2 cellular contexts compared by ENCODE assay signal in the genomic region with DNA sequence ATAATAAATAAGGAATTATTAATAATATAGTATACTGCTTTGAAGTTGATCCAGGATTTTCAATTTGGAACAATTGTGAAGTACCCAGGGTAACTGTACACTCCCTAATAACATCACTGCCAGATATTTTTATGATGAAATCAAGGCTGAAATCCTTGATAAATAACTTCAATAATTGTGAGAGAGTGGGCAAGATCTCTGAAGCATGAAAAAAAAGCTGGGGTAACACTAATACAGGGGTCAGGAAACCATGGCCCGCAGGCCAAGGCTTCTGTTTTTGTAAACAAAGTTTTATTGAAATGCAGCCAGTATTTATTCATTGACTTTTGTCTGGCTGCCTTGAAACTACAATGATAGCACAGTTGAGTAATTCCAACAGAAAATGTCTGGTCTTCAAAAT.
TF ChIP-seq lines count a peak whose summit lies in the region.

No MANE protein-coding gene starts in this region.

TF ChIP-seq in liver, 16 proteins besides CTCF, POLR2A, EP300 and RAD21 (continued from another document):
- TF ChIP-seq, protein P1, sequence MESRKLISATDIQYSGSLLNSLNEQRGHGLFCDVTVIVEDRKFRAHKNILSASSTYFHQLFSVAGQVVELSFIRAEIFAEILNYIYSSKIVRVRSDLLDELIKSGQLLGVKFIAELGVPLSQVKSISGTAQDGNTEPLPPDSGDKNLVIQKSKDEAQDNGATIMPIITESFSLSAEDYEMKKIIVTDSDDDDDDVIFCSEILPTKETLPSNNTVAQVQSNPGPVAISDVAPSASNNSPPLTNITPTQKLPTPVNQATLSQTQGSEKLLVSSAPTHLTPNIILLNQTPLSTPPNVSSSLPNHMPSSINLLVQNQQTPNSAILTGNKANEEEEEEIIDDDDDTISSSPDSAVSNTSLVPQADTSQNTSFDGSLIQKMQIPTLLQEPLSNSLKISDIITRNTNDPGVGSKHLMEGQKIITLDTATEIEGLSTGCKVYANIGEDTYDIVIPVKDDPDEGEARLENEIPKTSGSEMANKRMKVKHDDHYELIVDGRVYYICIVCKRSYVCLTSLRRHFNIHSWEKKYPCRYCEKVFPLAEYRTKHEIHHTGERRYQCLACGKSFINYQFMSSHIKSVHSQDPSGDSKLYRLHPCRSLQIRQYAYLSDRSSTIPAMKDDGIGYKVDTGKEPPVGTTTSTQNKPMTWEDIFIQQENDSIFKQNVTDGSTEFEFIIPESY (IDR thresholded peaks at IDR 0.05) = peak; percentile 16
- TF ChIP-seq NR2F2 (IDR thresholded peaks at IDR 0.05) = peak; percentile 61
- peak; percentile 22 to 68 for TF ChIP-seq RXRA (IDR thresholded peaks at IDR 0.05)
- no peak for TF ChIP-seq GABPA (IDR thresholded peaks at IDR 0.05 in 1 of 2, conservative IDR thresholded peaks at IDR 0.05 in 1 of 2)
- TF ChIP-seq YY1 (IDR thresholded peaks at IDR 0.05) = no peak
- no peak for TF ChIP-seq TAF1 (conservative IDR thresholded peaks at IDR 0.05)
- TF ChIP-seq, protein P2, sequence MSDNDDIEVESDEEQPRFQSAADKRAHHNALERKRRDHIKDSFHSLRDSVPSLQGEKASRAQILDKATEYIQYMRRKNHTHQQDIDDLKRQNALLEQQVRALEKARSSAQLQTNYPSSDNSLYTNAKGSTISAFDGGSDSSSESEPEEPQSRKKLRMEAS (IDR thresholded peaks at IDR 0.05) = no peak
- TF ChIP-seq, protein P3, sequence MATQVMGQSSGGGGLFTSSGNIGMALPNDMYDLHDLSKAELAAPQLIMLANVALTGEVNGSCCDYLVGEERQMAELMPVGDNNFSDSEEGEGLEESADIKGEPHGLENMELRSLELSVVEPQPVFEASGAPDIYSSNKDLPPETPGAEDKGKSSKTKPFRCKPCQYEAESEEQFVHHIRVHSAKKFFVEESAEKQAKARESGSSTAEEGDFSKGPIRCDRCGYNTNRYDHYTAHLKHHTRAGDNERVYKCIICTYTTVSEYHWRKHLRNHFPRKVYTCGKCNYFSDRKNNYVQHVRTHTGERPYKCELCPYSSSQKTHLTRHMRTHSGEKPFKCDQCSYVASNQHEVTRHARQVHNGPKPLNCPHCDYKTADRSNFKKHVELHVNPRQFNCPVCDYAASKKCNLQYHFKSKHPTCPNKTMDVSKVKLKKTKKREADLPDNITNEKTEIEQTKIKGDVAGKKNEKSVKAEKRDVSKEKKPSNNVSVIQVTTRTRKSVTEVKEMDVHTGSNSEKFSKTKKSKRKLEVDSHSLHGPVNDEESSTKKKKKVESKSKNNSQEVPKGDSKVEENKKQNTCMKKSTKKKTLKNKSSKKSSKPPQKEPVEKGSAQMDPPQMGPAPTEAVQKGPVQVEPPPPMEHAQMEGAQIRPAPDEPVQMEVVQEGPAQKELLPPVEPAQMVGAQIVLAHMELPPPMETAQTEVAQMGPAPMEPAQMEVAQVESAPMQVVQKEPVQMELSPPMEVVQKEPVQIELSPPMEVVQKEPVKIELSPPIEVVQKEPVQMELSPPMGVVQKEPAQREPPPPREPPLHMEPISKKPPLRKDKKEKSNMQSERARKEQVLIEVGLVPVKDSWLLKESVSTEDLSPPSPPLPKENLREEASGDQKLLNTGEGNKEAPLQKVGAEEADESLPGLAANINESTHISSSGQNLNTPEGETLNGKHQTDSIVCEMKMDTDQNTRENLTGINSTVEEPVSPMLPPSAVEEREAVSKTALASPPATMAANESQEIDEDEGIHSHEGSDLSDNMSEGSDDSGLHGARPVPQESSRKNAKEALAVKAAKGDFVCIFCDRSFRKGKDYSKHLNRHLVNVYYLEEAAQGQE (IDR thresholded peaks at IDR 0.05) = no peak
- no peak for TF ChIP-seq FOXA1 (IDR thresholded peaks at IDR 0.05)
- peak; percentile 68 to 79 for TF ChIP-seq HNF4A (conservative IDR thresholded peaks at IDR 0.05)
- TF ChIP-seq FOXA2 (IDR thresholded peaks at IDR 0.05) = peak; percentile 66

TF ChIP-seq in HepG2, 621 proteins besides CTCF, POLR2A, EP300 and RAD21 (continued from another document and continues in another):
- TF ChIP-seq, protein P4, sequence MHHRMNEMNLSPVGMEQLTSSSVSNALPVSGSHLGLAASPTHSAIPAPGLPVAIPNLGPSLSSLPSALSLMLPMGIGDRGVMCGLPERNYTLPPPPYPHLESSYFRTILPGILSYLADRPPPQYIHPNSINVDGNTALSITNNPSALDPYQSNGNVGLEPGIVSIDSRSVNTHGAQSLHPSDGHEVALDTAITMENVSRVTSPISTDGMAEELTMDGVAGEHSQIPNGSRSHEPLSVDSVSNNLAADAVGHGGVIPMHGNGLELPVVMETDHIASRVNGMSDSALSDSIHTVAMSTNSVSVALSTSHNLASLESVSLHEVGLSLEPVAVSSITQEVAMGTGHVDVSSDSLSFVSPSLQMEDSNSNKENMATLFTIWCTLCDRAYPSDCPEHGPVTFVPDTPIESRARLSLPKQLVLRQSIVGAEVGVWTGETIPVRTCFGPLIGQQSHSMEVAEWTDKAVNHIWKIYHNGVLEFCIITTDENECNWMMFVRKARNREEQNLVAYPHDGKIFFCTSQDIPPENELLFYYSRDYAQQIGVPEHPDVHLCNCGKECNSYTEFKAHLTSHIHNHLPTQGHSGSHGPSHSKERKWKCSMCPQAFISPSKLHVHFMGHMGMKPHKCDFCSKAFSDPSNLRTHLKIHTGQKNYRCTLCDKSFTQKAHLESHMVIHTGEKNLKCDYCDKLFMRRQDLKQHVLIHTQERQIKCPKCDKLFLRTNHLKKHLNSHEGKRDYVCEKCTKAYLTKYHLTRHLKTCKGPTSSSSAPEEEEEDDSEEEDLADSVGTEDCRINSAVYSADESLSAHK (CRISPR knock-in tag; IDR thresholded peaks at IDR 0.05; ENCODE audit: borderline replicate concordance) = no peak
- TF ChIP-seq ZNF737 (CRISPR knock-in tag; IDR thresholded peaks at IDR 0.05; ENCODE audit: borderline replicate concordance) (no peak), NBN (conservative IDR thresholded peaks at IDR 0.05) (no peak), ZBTB7B (CRISPR knock-in tag; IDR thresholded peaks at IDR 0.05) (no peak), ZNF788 (CRISPR knock-in tag; IDR thresholded peaks at IDR 0.05; ENCODE audit: borderline replicate concordance) (no peak), KDM3A (CRISPR knock-in tag; IDR thresholded peaks at IDR 0.05; ENCODE audit: low read depth) (no peak), XRCC5 (optimal IDR thresholded peaks at IDR 0.05; ENCODE audit: low read length) (no peak)
- TF ChIP-seq, protein P5, sequence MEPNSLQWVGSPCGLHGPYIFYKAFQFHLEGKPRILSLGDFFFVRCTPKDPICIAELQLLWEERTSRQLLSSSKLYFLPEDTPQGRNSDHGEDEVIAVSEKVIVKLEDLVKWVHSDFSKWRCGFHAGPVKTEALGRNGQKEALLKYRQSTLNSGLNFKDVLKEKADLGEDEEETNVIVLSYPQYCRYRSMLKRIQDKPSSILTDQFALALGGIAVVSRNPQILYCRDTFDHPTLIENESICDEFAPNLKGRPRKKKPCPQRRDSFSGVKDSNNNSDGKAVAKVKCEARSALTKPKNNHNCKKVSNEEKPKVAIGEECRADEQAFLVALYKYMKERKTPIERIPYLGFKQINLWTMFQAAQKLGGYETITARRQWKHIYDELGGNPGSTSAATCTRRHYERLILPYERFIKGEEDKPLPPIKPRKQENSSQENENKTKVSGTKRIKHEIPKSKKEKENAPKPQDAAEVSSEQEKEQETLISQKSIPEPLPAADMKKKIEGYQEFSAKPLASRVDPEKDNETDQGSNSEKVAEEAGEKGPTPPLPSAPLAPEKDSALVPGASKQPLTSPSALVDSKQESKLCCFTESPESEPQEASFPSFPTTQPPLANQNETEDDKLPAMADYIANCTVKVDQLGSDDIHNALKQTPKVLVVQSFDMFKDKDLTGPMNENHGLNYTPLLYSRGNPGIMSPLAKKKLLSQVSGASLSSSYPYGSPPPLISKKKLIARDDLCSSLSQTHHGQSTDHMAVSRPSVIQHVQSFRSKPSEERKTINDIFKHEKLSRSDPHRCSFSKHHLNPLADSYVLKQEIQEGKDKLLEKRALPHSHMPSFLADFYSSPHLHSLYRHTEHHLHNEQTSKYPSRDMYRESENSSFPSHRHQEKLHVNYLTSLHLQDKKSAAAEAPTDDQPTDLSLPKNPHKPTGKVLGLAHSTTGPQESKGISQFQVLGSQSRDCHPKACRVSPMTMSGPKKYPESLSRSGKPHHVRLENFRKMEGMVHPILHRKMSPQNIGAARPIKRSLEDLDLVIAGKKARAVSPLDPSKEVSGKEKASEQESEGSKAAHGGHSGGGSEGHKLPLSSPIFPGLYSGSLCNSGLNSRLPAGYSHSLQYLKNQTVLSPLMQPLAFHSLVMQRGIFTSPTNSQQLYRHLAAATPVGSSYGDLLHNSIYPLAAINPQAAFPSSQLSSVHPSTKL (CRISPR knock-in tag; IDR thresholded peaks at IDR 0.05) = no peak
- TF ChIP-seq, protein P6, sequence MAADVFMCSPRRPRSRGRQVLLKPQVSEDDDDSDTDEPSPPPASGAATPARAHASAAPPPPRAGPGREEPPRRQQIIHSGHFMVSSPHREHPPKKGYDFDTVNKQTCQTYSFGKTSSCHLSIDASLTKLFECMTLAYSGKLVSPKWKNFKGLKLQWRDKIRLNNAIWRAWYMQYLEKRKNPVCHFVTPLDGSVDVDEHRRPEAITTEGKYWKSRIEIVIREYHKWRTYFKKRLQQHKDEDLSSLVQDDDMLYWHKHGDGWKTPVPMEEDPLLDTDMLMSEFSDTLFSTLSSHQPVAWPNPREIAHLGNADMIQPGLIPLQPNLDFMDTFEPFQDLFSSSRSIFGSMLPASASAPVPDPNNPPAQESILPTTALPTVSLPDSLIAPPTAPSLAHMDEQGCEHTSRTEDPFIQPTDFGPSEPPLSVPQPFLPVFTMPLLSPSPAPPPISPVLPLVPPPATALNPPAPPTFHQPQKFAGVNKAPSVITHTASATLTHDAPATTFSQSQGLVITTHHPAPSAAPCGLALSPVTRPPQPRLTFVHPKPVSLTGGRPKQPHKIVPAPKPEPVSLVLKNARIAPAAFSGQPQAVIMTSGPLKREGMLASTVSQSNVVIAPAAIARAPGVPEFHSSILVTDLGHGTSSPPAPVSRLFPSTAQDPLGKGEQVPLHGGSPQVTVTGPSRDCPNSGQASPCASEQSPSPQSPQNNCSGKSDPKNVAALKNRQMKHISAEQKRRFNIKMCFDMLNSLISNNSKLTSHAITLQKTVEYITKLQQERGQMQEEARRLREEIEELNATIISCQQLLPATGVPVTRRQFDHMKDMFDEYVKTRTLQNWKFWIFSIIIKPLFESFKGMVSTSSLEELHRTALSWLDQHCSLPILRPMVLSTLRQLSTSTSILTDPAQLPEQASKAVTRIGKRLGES (CRISPR knock-in tag; IDR thresholded peaks at IDR 0.05; ENCODE audit: borderline replicate concordance) = no peak
- TF ChIP-seq, protein P7, sequence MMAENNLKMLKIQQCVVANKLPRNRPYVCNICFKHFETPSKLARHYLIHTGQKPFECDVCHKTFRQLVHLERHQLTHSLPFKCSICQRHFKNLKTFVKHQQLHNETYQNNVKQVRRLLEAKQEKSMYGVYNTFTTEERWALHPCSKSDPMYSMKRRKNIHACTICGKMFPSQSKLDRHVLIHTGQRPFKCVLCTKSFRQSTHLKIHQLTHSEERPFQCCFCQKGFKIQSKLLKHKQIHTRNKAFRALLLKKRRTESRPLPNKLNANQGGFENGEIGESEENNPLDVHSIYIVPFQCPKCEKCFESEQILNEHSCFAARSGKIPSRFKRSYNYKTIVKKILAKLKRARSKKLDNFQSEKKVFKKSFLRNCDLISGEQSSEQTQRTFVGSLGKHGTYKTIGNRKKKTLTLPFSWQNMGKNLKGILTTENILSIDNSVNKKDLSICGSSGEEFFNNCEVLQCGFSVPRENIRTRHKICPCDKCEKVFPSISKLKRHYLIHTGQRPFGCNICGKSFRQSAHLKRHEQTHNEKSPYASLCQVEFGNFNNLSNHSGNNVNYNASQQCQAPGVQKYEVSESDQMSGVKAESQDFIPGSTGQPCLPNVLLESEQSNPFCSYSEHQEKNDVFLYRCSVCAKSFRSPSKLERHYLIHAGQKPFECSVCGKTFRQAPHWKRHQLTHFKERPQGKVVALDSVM (CRISPR knock-in tag; IDR thresholded peaks at IDR 0.05) = no peak
- TF ChIP-seq, protein P8, sequence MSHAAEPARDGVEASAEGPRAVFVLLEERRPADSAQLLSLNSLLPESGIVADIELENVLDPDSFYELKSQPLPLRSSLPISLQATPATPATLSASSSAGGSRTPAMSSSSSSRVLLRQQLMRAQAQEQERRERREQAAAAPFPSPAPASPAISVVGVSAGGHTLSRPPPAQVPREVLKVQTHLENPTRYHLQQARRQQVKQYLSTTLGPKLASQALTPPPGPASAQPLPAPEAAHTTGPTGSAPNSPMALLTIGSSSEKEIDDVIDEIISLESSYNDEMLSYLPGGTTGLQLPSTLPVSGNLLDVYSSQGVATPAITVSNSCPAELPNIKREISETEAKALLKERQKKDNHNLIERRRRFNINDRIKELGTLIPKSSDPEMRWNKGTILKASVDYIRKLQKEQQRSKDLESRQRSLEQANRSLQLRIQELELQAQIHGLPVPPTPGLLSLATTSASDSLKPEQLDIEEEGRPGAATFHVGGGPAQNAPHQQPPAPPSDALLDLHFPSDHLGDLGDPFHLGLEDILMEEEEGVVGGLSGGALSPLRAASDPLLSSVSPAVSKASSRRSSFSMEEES (CRISPR knock-in tag; IDR thresholded peaks at IDR 0.05) = no peak
- TF ChIP-seq, protein P9, sequence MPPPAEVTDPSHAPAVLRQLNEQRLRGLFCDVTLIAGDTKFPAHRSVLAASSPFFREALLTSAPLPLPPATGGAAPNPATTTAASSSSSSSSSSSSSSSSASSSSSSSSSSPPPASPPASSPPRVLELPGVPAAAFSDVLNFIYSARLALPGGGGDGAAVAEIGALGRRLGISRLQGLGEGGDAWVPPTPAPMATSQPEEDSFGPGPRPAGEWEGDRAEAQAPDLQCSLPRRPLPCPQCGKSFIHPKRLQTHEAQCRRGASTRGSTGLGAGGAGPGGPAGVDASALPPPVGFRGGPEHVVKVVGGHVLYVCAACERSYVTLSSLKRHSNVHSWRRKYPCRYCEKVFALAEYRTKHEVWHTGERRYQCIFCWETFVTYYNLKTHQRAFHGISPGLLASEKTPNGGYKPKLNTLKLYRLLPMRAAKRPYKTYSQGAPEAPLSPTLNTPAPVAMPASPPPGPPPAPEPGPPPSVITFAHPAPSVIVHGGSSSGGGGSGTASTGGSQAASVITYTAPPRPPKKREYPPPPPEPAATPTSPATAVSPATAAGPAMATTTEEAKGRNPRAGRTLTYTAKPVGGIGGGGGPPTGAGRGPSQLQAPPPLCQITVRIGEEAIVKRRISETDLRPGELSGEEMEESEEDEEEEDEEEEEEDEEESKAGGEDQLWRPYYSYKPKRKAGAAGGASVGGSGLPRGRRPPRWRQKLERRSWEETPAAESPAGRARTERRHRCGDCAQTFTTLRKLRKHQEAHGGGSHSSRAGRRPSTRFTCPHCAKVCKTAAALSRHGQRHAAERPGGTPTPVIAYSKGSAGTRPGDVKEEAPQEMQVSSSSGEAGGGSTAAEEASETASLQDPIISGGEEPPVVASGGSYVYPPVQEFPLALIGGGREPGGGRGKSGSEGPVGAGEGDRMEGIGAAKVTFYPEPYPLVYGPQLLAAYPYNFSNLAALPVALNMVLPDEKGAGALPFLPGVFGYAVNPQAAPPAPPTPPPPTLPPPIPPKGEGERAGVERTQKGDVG (CRISPR knock-in tag; IDR thresholded peaks at IDR 0.05; ENCODE audit: borderline replicate concordance) = no peak
- TF ChIP-seq, protein P10, sequence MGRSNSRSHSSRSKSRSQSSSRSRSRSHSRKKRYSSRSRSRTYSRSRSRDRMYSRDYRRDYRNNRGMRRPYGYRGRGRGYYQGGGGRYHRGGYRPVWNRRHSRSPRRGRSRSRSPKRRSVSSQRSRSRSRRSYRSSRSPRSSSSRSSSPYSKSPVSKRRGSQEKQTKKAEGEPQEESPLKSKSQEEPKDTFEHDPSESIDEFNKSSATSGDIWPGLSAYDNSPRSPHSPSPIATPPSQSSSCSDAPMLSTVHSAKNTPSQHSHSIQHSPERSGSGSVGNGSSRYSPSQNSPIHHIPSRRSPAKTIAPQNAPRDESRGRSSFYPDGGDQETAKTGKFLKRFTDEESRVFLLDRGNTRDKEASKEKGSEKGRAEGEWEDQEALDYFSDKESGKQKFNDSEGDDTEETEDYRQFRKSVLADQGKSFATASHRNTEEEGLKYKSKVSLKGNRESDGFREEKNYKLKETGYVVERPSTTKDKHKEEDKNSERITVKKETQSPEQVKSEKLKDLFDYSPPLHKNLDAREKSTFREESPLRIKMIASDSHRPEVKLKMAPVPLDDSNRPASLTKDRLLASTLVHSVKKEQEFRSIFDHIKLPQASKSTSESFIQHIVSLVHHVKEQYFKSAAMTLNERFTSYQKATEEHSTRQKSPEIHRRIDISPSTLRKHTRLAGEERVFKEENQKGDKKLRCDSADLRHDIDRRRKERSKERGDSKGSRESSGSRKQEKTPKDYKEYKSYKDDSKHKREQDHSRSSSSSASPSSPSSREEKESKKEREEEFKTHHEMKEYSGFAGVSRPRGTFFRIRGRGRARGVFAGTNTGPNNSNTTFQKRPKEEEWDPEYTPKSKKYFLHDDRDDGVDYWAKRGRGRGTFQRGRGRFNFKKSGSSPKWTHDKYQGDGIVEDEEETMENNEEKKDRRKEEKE (IDR thresholded peaks at IDR 0.05) = no peak
